ENCODE assay signal across 9 cellular contexts in the genomic region with DNA sequence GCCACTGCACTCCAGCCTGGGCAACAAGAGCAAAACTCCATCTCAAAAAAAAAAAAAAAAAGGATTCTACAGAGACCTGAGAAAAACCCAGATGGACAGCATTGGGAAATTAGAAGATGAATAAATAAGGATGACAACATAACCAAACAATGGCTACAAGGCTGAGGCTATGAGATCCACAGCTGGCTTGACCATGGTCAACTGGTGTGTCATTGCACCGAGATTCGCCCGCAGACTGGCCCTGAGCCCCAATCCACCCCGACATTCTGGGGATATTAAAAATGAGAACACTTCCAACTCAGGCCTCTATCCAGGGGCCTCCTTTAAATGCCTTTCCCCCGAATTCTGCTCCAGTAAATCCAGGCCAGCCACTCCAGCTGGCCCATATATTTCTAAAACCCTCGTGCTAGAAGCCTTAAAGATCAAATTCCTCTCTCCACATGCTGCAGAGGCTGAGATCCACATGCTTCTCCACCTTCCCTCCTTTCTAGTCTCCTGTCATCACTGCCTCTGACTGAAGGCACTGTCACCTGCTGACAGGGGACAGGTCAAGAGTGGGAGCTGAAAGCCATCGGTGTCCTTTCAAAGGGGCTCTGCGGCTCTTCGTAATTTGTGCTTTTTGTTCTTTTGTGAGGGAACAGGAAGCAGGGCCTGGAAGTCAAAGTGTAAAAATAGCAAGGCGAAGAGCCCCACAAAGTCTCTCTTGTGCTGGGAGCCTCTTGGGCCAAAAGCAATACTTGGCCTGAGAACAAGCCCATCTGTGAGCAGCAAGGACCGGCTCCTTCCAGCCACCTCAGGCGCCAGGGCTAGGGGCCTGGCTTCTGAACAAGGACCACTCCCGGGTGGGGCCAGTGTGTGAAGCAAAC.
DNase-seq lines count a peak whose midpoint lies in the region; ATAC-seq, FAIRE-seq and TF ChIP-seq lines count a peak whose summit lies in the region.
"Had no signal": no experiment of that assay in that cellular context is flagged by ENCODE, and none has a peak within 500 bp of the region (broad histone marks: within the 10 kb centered on the region; RNA-seq: fewer than 3 reads in every experiment).

No MANE protein-coding gene starts in this region.

- no peak overlapping the region for H3K4me3 ChIP-seq in H1 (ENCODE audit: extremely low read depth in 1 of 4, insufficient read depth in 2 of 4, low read depth in 3 of 4, low read length in 4 of 4)
- H3K4me3 ChIP-seq in stomach smooth muscle (ENCODE audit: low read length in 2 of 2): no peak overlapping the region

- H4K8ac ChIP-seq in H9 (replicated peaks; ENCODE audit: insufficient read length, low read depth, low read length) (no peak overlapping the region), H1 (ENCODE audit: extremely low read depth, insufficient read depth, low read length) (no peak overlapping the region)

- TF ChIP-seq CTCF in H9 (conservative IDR thresholded peaks at IDR 0.05) (no peak), H1 (IDR thresholded peaks at IDR 0.05; ENCODE audit: control extremely low read depth in 1 of 3, insufficient read depth in 1 of 3, low read depth in 1 of 3, low read length in 3 of 3) (no peak), Calu3 (IDR thresholded peaks at IDR 0.05; ENCODE audit: unreplicated experiment) (no peak)

- H2BK5ac ChIP-seq in H9 (ENCODE audit: insufficient read length, low read length) (no peak overlapping the region), H1 (ENCODE audit: low read depth, low read length) (no peak overlapping the region; the same call in 1 of the 2 replicates)

- H2BK15ac ChIP-seq in H9 (ENCODE audit: low read depth, low read length) (no peak overlapping the region), H1 (ENCODE audit: low read length) (no peak overlapping the region)

- no peak overlapping the region for H2BK12ac ChIP-seq in H9 (ENCODE audit: insufficient read length, low read depth, low read length)
- H2BK12ac ChIP-seq in H1 (ENCODE audit: low read depth, low read length): no peak overlapping the region

- H4K5ac ChIP-seq in H9 (ENCODE audit: insufficient read length, low read depth, low read length) (no peak overlapping the region), H1 (ENCODE audit: insufficient read length, low read depth, low read length) (no peak overlapping the region)

- H3K9me3 Mint-ChIP-seq in H9 (no peaks in the 10 kb centered on the region), Calu3 (ENCODE audit: low read depth, unreplicated experiment) (no peaks in the 10 kb centered on the region)

- no peaks in the 10 kb centered on the region for H3K27me3 Mint-ChIP-seq in H9 (ENCODE audit: low read depth)
- no peaks in the 10 kb centered on the region for H3K27me3 Mint-ChIP-seq in Calu3 (ENCODE audit: unreplicated experiment)

- H3K27me3 ChIP-seq in H9 (ENCODE audit: insufficient read depth, low read length) (no peaks in the 10 kb centered on the region), H1 (replicated peaks in 1 of 4; ENCODE audit: control insufficient read depth in 3 of 4, extremely low read depth in 1 of 4, insufficient read depth in 3 of 4, low read length in 3 of 4) (no peaks in the 10 kb centered on the region), stomach smooth muscle (ENCODE audit: control insufficient read depth in 1 of 2, insufficient read depth in 2 of 2, low read length in 2 of 2) (no peaks in the 10 kb centered on the region)

- H3K9ac ChIP-seq in H9 (ENCODE audit: extremely low read depth, insufficient read length, low read length) (no peak overlapping the region), H1 (replicated peaks in 1 of 4; ENCODE audit: extremely low read depth in 1 of 4, low read depth in 3 of 4, low read length in 3 of 4) (no peak overlapping the region; a peak in 1 of 7 replicates), stomach smooth muscle (ENCODE audit: low read length in 2 of 2) (peak overlapping the region in 1 of 2 donors; percentile 36)

- POLR2A ChIA-PET in H1 (lab: Charles Lee; ENCODE audit: partially characterized antibody): interaction anchor here (1.0 to 1.6 kb wide), 3 partner anchors 11 to 261 kb away, joined by 3 read pairs; partner anchors contain the start of gene APBB2

- H2BK120ac ChIP-seq in H9 (ENCODE audit: low read depth, low read length, poor library complexity, severe bottlenecking) (no peak overlapping the region), H1 (replicated peaks; ENCODE audit: low read depth, low read length) (no peak overlapping the region)

- H3K4me2 ChIP-seq in H9 (ENCODE audit: insufficient read depth, insufficient read length, low read length) (no peak overlapping the region), H1 (ENCODE audit: insufficient read depth in 1 of 2, low read depth in 2 of 2, low read length in 2 of 2) (no peak overlapping the region)

- H3K36me3 ChIP-seq in H1 (ENCODE audit: control insufficient read depth in 2 of 4, insufficient read depth in 4 of 4, low read length in 3 of 4) (no peaks in the 10 kb centered on the region), stomach smooth muscle (ENCODE audit: control insufficient read depth in 2 of 2, insufficient read depth in 2 of 2, low read length in 2 of 2) (no peaks in the 10 kb centered on the region)

- no peaks in the 10 kb centered on the region for H4K20me1 ChIP-seq in H9 (ENCODE audit: control insufficient read depth, insufficient read depth, insufficient read length)
- H4K20me1 ChIP-seq in H1 (replicated peaks in 1 of 2; ENCODE audit: control insufficient read depth in 1 of 2, insufficient read depth in 2 of 2, low read length in 2 of 2): no peaks in the 10 kb centered on the region

- H3K27ac Mint-ChIP-seq in H9: peak overlapping the region; percentile 66 to 84 (median 68); a peak in 6 of 7 replicates
- H3K27ac Mint-ChIP-seq in Calu3 (ENCODE audit: unreplicated experiment): no peak overlapping the region

- H2AFZ ChIP-seq in H9 (ENCODE audit: low read length): no peak overlapping the region
- H2AFZ ChIP-seq in H1 (ENCODE audit: low read length): no peak overlapping the region

- H3K4me1 ChIP-seq in H9 (ENCODE audit: insufficient read depth, low read length) (peaks cover 2% of the 10 kb centered on the region; the same call in 1 of the 2 replicates), H1 (replicated peaks in 1 of 4; ENCODE audit: control insufficient read depth in 3 of 4, insufficient read depth in 4 of 4, low read length in 3 of 4) (peaks cover 0 to 6% (median under 1%) of the 10 kb centered on the region in 4 experiments; a peak in 3 of 7 replicates), stomach smooth muscle (ENCODE audit: control insufficient read depth, insufficient read depth, low read length) (peaks cover 24% of the 10 kb centered on the region)

- H3K18ac ChIP-seq in H9 (ENCODE audit: insufficient read length, low read depth, low read length) (no peak overlapping the region), H1 (ENCODE audit: extremely low read depth, low read length) (no peak overlapping the region; the same call in 1 of the 2 replicates)

- DNase-seq in H9: no peak
- DNase-seq in H1 (ENCODE audit: low read depth in 1 of 2, low spot score in 2 of 2): no peak
- peak; percentile 57 for DNase-seq in medulla oblongata (ENCODE audit: extremely low spot score)
- DNase-seq in activated CD4-positive, alpha-beta T cell treated with anti-CD3 and anti-CD28 coated beads, Interleukin-2, amount 50 U/mL, for 48 hours: no peak
- no peak for DNase-seq in DMS79 treated with DMSO at 0.1 percent for 48 hours (lab: John Stamatoyannopoulos, UW)
- no peak for DNase-seq in Calu3
- DNase-seq: NCI-H1694 treated with DMSO at 0.1 percent for 48 hours had no signal

- FAIRE-seq in H1 (lab: Jason Lieb, UNC): no peak

- no TSS peak for BruUV-seq in Calu3 (replicated peaks; lab: Mats Ljungman, UMichigan)

- no peak overlapping the region for H2AK5ac ChIP-seq in H9 (ENCODE audit: insufficient read length, low read length)
- no peak overlapping the region for H2AK5ac ChIP-seq in H1 (ENCODE audit: low read depth, low read length)

- H2BK20ac ChIP-seq in H9 (ENCODE audit: low read depth, low read length, poor library complexity, severe bottlenecking) (no peak overlapping the region), H1 (ENCODE audit: low read length) (no peak overlapping the region)

- H3K9me3 ChIP-seq in H9 (ENCODE audit: control insufficient read depth, low read depth, low read length): no peaks in the 10 kb centered on the region
- no peaks in the 10 kb centered on the region for H3K9me3 ChIP-seq in H1 (ENCODE audit: insufficient read depth in 2 of 2, low read depth in 1 of 2, low read length in 1 of 2)
- no peaks in the 10 kb centered on the region for H3K9me3 ChIP-seq in stomach smooth muscle (ENCODE audit: control insufficient read depth in 2 of 2, low read length in 2 of 2)

- H3K79me1 ChIP-seq in H9 (ENCODE audit: insufficient read depth, low read depth, low read length, poor library complexity, severe bottlenecking) (no peaks in the 10 kb centered on the region), H1 (ENCODE audit: low read depth, low read length) (no peaks in the 10 kb centered on the region)

- TF ChIP-seq POLR2A in H1 (IDR thresholded peaks at IDR 0.05; ENCODE audit: control extremely low read depth in 1 of 2, low read depth in 2 of 2, low read length in 2 of 2): no peak

- no CpG with 5 or more reads among the region's 13 CpGs for WGBS in H9 (ENCODE audit: extremely low coverage, insufficient read length, low lambda C conversion rate)
- 84% methylated on average over 13 of the region's 13 CpGs; no CpG with 5 or more reads in 1 of the 2 experiments for WGBS in H1 (ENCODE audit: extremely low coverage in 1 of 2, insufficient coverage in 1 of 2, insufficient read length in 1 of 2, insufficient replicate concordance in 2 of 2, low coverage in 1 of 2, low lambda C conversion rate in 2 of 2, missing lambda C conversion rate in 1 of 2), 2 experiments

- H3K23ac ChIP-seq in H9 (ENCODE audit: insufficient read length, low read depth, low read length): no peak overlapping the region
- H3K23ac ChIP-seq in H1 (ENCODE audit: insufficient read length): no peak overlapping the region

- no peaks in the 10 kb centered on the region for H3K23me2 ChIP-seq in H9 (ENCODE audit: insufficient read length, low read depth, low read length, poor library complexity, severe bottlenecking)
- H3K23me2 ChIP-seq in H1 (ENCODE audit: low read depth, low read length): no peaks in the 10 kb centered on the region

- H3K4me1 Mint-ChIP-seq in H9 (peaks cover 17 to 21% of the 10 kb centered on the region in 2 experiments), Calu3 (ENCODE audit: low read depth, unreplicated experiment) (no peaks in the 10 kb centered on the region)

- H3K27ac ChIP-seq in H9 (ENCODE audit: insufficient read length, low read depth, low read length) (no peak overlapping the region), H1 (ENCODE audit: low read depth, low read length) (no peak overlapping the region), stomach smooth muscle (ENCODE audit: low read length) (peak overlapping the region; percentile 46)

- ATAC-seq in GM18858 (IDR thresholded peaks at IDR 0.05; ENCODE audit: unreplicated experiment): no peak

- H3K56ac ChIP-seq in H9 (ENCODE audit: insufficient read length, low read depth, low read length) (no peak overlapping the region), H1 (replicated peaks; ENCODE audit: insufficient read length, low read depth, low read length) (no peak overlapping the region)

- no peak for TF ChIP-seq EP300 in H1 (IDR thresholded peaks at IDR 0.05; ENCODE audit: borderline replicate concordance in 1 of 2, low read depth in 2 of 2, low read length in 2 of 2)

- H3K4me3 Mint-ChIP-seq in H9: no peak overlapping the region
- H3K4me3 Mint-ChIP-seq in Calu3 (ENCODE audit: low read depth, unreplicated experiment): no peak overlapping the region

- H3K4ac ChIP-seq in H9 (ENCODE audit: low read depth, low read length): no peak overlapping the region
- H3K4ac ChIP-seq in H1 (replicated peaks; ENCODE audit: insufficient read length, low read depth, low read length): no peak overlapping the region

- 0 out of 7 replicates have a peak, but pooled peaks cover 0 to 4% (median 0%) of the 10 kb centered on the region in 3 experiments for H3K36me3 Mint-ChIP-seq in H9 (ENCODE audit: insufficient read depth in 1 of 3, low read depth in 3 of 3)
- no peaks in the 10 kb centered on the region for H3K36me3 Mint-ChIP-seq in Calu3 (ENCODE audit: insufficient read depth, unreplicated experiment)

- CTCF ChIA-PET in H1 (lab: Charles Lee; ENCODE audit: partially characterized antibody): interaction anchor here (0.6 to 1.4 kb wide), 3 partner anchors 12 to 46 kb away, joined by 3 to 4 read pairs (median 3); no protein-coding TSS in a partner anchor
- CTCF ChIA-PET in Calu3 (lab: Charles Lee): no interaction called here

- H3T11ph ChIP-seq in H9 (ENCODE audit: low read length): no peak overlapping the region

- H3K79me2 ChIP-seq in H9 (ENCODE audit: insufficient read depth, low read length): no peaks in the 10 kb centered on the region
- H3K79me2 ChIP-seq in H1 (ENCODE audit: control insufficient read depth in 1 of 2, insufficient read depth in 2 of 2, low read length in 2 of 2): no peaks in the 10 kb centered on the region

- TF ChIP-seq RAD21 in H1 (IDR thresholded peaks at IDR 0.05 in 1 of 2, conservative IDR thresholded peaks at IDR 0.05 in 1 of 2; ENCODE audit: low read depth in 2 of 2, low read length in 2 of 2): no peak

- H3K14ac ChIP-seq in H9 (ENCODE audit: insufficient read depth, low read length) (no peak overlapping the region; the same call in 1 of the 2 replicates), H1 (ENCODE audit: insufficient read length) (no peak overlapping the region)

- H4K91ac ChIP-seq in H9 (ENCODE audit: insufficient read length, low read depth, low read length) (no peak overlapping the region), H1 (replicated peaks; ENCODE audit: insufficient read length, low read length) (no peak overlapping the region)

- intact Hi-C loops in Calu3 (cut with micrococcal nuclease; ENCODE audit: unreplicated experiment): no loop called here
